ENCODE assay signal across 8 cellular contexts in genomic region chr4:78938868-78939666, GRCh38. TPM values are rescaled to one million over a fixed set of nuclear protein-coding genes. Genes with fewer than 3 reads are reported as not detected.
DNase-seq lines count a peak whose midpoint lies in the region; ATAC-seq, FAIRE-seq and TF ChIP-seq lines count a peak whose summit lies in the region.

PAQR3 (minus strand) TSS chr4:78939438; CDS start chr4:78939224, 214 bp downstream.

- no peaks in the 10 kb centered on the region for H3K27me3 Mint-ChIP-seq in Calu3 (ENCODE audit: unreplicated experiment)

- H3K9ac ChIP-seq in NT2/D1 (ENCODE audit: insufficient read length, low read depth) (peak within 1 kb of the TSS; percentile 98), endothelial cell of umbilical vein (replicated peaks; ENCODE audit: extremely low read depth, insufficient read depth, low read length) (peak within 1 kb of the TSS; percentile 63)

- peaks cover 15% of the 10 kb centered on the region for H3K4me1 Mint-ChIP-seq in Calu3 (ENCODE audit: low read depth, unreplicated experiment)

- peak; percentile 94 for TF ChIP-seq POLR2A in endothelial cell of umbilical vein (IDR thresholded peaks at IDR 0.05; ENCODE audit: low read depth, low read length)

- ATAC-seq in GM21367 (IDR thresholded peaks at IDR 0.05; ENCODE audit: unreplicated experiment) = peak; percentile 99

- H3K9me3 ChIP-seq in NT2/D1 (ENCODE audit: insufficient read depth, low read length) (no peaks in the 10 kb centered on the region), endothelial cell of umbilical vein (replicated peaks; ENCODE audit: control insufficient read depth, insufficient read depth, low read length) (no peaks in the 10 kb centered on the region)

- DNase-seq in Calu3 (peak; percentile 85), HT1080 (ENCODE audit: low read depth) (peak; percentile 81), NT2/D1 (ENCODE audit: low read depth, low spot score) (peak; percentile 65), endothelial cell of umbilical vein (ENCODE audit: low read depth, low spot score) (peak; percentile 82), middle frontal gyrus (ENCODE audit: extremely low spot score, low spot score) (peak; percentile 82)
- DNase-seq in activated CD8-positive, alpha-beta memory T cell treated with anti-CD3 and anti-CD28 coated beads, Interleukin-2, amount 50 U/mL, for 24 hours (ENCODE audit: extremely low read depth) = peak; percentile 21
- DNase-seq in stimulated activated CD8-positive, alpha-beta memory T cell treated with anti-CD3 and anti-CD28 coated beads, Interleukin-2, amount 100 ng/mL, for 48 hours (ENCODE audit: low read depth in 2 of 2) = peak; percentile 79 to 81

- H3K9me3 Mint-ChIP-seq in Calu3 (ENCODE audit: low read depth, unreplicated experiment) = no peaks in the 10 kb centered on the region

- peaks cover 8% of the 10 kb centered on the region for H3K79me2 ChIP-seq in endothelial cell of umbilical vein (ENCODE audit: control insufficient read depth, insufficient read depth, low read length)

- H3K4me3 Mint-ChIP-seq in Calu3 (ENCODE audit: low read depth, unreplicated experiment) = peak within 1 kb of the TSS; percentile 90

- H3K27ac Mint-ChIP-seq in Calu3 (ENCODE audit: unreplicated experiment) = peak within 1 kb of the TSS; percentile 81

- H3K9me1 ChIP-seq in endothelial cell of umbilical vein (replicated peaks; ENCODE audit: control insufficient read depth, extremely low read depth, insufficient read depth, low read length) = no peaks in the 10 kb centered on the region

- H3K27me3 ChIP-seq in NT2/D1 (ENCODE audit: insufficient read depth, insufficient read length) (no peaks in the 10 kb centered on the region), endothelial cell of umbilical vein (ENCODE audit: control insufficient read depth in 2 of 2, insufficient read depth in 2 of 2, low read length in 2 of 2) (peaks cover 6 to 7% of the 10 kb centered on the region in 2 experiments)

- POLR2A ChIA-PET in endothelial cell of umbilical vein (lab: Charles Lee) = no interaction called here

- intact Hi-C loops in Calu3 (cut with micrococcal nuclease; ENCODE audit: unreplicated experiment) (no loop called here), endothelial cell of umbilical vein (cut with micrococcal nuclease) (loop anchor here (2.0 to 10.0 kb wide), 3 partner anchors 324 to 944 kb away; partner anchors contain the start of gene FRAS1)

- H3K36me3 ChIP-seq in NT2/D1 (ENCODE audit: insufficient read depth, insufficient read length, low read length) (peaks cover 20% of the 10 kb centered on the region), endothelial cell of umbilical vein (ENCODE audit: control insufficient read depth in 2 of 2, extremely low read depth in 1 of 2, insufficient read depth in 2 of 2, low read length in 2 of 2) (no peaks in the 10 kb centered on the region)

- dilution Hi-C loops in endothelial cell of umbilical vein (cut with MboI; ENCODE audit: extremely low pct_ligation_motif_present, low sequenced_read_pairs) = no loop called here

- H3K4me3 ChIP-seq in NT2/D1 (ENCODE audit: insufficient read length, low read depth) = peak within 1 kb of the TSS; percentile 98
- peak within 1 kb of the TSS; percentile 56 to 84 (median 62) for H3K4me3 ChIP-seq in endothelial cell of umbilical vein (replicated peaks in 1 of 3; ENCODE audit: insufficient read depth in 1 of 3, low read depth in 1 of 3, low read length in 3 of 3)

- H3K4me2 ChIP-seq in endothelial cell of umbilical vein (ENCODE audit: insufficient read depth, low read length) = peak within 1 kb of the TSS; percentile 96

- H4K20me1 ChIP-seq in endothelial cell of umbilical vein (replicated peaks; ENCODE audit: control insufficient read depth, extremely low read depth, insufficient read depth, low read length) = no peaks in the 10 kb centered on the region

- BruUV-seq in Calu3 (replicated peaks; lab: Mats Ljungman, UMichigan) (no TSS peak), endothelial cell of umbilical vein (replicated peaks; lab: Mats Ljungman, UMichigan) (no TSS peak)

- peaks cover 13% of the 10 kb centered on the region for H3K36me3 Mint-ChIP-seq in Calu3 (ENCODE audit: insufficient read depth, unreplicated experiment)

- H3K4me1 ChIP-seq in NT2/D1 (ENCODE audit: insufficient read depth, insufficient read length) (no peaks in the 10 kb centered on the region), endothelial cell of umbilical vein (ENCODE audit: control insufficient read depth, extremely low read depth, insufficient read depth, low read length) (peaks cover 13% of the 10 kb centered on the region)

- FAIRE-seq in endothelial cell of umbilical vein (lab: Jason Lieb, UNC) = peak; percentile 79

- peak within 1 kb of the TSS; percentile 91 for H2AFZ ChIP-seq in endothelial cell of umbilical vein (ENCODE audit: low read depth, low read length)

- no peak for TF ChIP-seq CTCF in Calu3 (IDR thresholded peaks at IDR 0.05; ENCODE audit: unreplicated experiment)
- no peak for TF ChIP-seq CTCF in endothelial cell of umbilical vein (IDR thresholded peaks at IDR 0.05; ENCODE audit: extremely low read depth in 1 of 2, insufficient read depth in 1 of 2, low read depth in 1 of 2, low read length in 2 of 2)

- H3K27ac ChIP-seq in endothelial cell of umbilical vein (ENCODE audit: insufficient read depth, low read depth, low read length) = peak within 1 kb of the TSS; percentile 4

- CTCF ChIA-PET in Calu3 (lab: Charles Lee) = interaction anchor here (1.0 kb wide), 1 partner anchor 13 kb away, joined by 4 read pairs; no protein-coding TSS in a partner anchor
- CTCF ChIA-PET in endothelial cell of umbilical vein (lab: Charles Lee) = interaction anchor here (0.5 to 1.6 kb wide), 9 partner anchors 12 to 1277 kb away, joined by 3 to 5 read pairs (median 4); no protein-coding TSS in a partner anchor

TF ChIP-seq in endothelial cell of umbilical vein, 7 proteins besides CTCF, POLR2A, EP300 and RAD21:
- TF ChIP-seq GATA2 (IDR thresholded peaks at IDR 0.05; ENCODE audit: insufficient read depth, insufficient read length, low read depth, low read length) (no peak), MYC (IDR thresholded peaks at IDR 0.05; ENCODE audit: low read depth, low read length) (no peak), MAX (IDR thresholded peaks at IDR 0.05; ENCODE audit: insufficient read depth, insufficient read length) (no peak), POLR2AphosphoS5 (IDR thresholded peaks at IDR 0.05; ENCODE audit: insufficient read depth, low read depth, low read length) (peak; percentile 95)

RNA-seq across cellular contexts. Expression of gene PAQR3, which starts in this region (rescaled TPM):
- total RNA-seq in Calu3 (2022) (11.4 and 14.1 TPM in 2 replicates), endothelial cell of umbilical vein (19.0 and 21.0 TPM in 2 replicates)
- total RNA-seq in HT1080 (2014; rRNA removed; shearing (Covaris generic)) = 21.3 and 26.4 TPM in 2 replicates
- polyA plus RNA-seq in HT1080 (2015; cell fraction: cytosol; rRNA removed) = 30.1 and 33.2 TPM in 2 replicates
- polyA plus RNA-seq in HT1080 (2015; cell fraction: nucleus; rRNA removed) = 41.7 and 44.1 TPM in 2 replicates
- polyA plus RNA-seq in endothelial cell of umbilical vein = 13.0 and 15.0 TPM in 2 replicates
- 9.7 and 10.9 TPM in 2 replicates for polyA plus RNA-seq in endothelial cell of umbilical vein (2011; cell fraction: cytosol; rRNA removed)
- 16.5 and 21.0 TPM in 2 replicates for polyA plus RNA-seq in endothelial cell of umbilical vein (2011; cell fraction: nucleus; rRNA removed)
- 12.4 and 17.6 TPM in 2 replicates for polyA plus RNA-seq in endothelial cell of umbilical vein (2012)
- polyA minus RNA-seq in endothelial cell of umbilical vein = 54.4 and 63.2 TPM in 2 replicates
- 14.0 TPM for polyA minus RNA-seq in endothelial cell of umbilical vein (2011; cell fraction: cytosol; rRNA and poly(A)+ RNA removed)
- polyA minus RNA-seq in endothelial cell of umbilical vein (2011; cell fraction: nucleus; rRNA and poly(A)+ RNA removed) = 23.4 and 29.7 TPM in 2 replicates

Comparison
In these comparisons a context has a peak if more than half of its experiments do, and no peak if none do; other contexts are left out.
1. Peak in every context shown above with its lines: DNase-seq, ATAC-seq, H3K4me3 ChIP-seq and H3K27ac ChIP-seq.
2. DNase-seq: peak in every context shown above with its lines; median percentile 85 in Calu3; 82 in endothelial cell of umbilical vein; 82 in middle frontal gyrus; 81 in HT1080; 80 in stimulated activated CD8-positive, alpha-beta memory T cell treated with anti-CD3 and anti-CD28 coated beads, Interleukin-2, amount 100 ng/mL, for 48 hours; 65 in NT2/D1; 21 in activated CD8-positive, alpha-beta memory T cell treated with anti-CD3 and anti-CD28 coated beads, Interleukin-2, amount 50 U/mL, for 24 hours.